In the genomic region with DNA sequence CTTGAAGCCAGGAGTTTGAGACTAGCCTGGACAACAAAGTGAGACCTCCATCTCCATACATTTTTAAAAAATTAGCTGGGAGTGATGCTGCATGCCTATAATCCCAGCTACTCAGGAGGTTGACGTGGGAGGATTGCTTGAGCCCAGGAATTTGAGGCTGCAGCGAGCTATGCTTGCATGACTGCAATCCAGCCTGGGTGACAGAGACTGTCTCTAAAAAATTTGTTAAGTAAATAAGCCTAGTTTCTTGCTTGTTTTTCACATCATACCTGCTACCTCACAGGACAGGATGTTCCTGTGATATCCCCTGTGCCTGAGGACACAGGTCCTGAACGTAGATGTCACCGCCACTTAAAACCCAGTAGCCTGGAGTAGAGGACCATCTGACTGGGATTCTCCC, we compare ENCODE assay signal across 26 cellular contexts.
"Had no signal": no experiment of that assay in that cellular context is flagged by ENCODE, and none has a peak within 500 bp of the region (broad histone marks: within the 10 kb centered on the region; RNA-seq: fewer than 3 reads in every experiment).

No MANE protein-coding gene starts in this region.

- H3K27me3 ChIP-seq: colonic mucosa, gastroesophageal sphincter had no signal

- H3K27ac ChIP-seq: colonic mucosa, epithelial cell of prostate, esophagus squamous epithelium, gastroesophageal sphincter, WERI-Rb-1 had no signal

- H3K4me1 ChIP-seq: colonic mucosa, esophagus squamous epithelium, gastroesophageal sphincter had no signal

- H3K4me3 ChIP-seq: colonic mucosa, esophagus squamous epithelium, gastroesophageal sphincter had no signal

- DNase-seq: activated B cell treated with CpG ODN at 0.5 μM for 24 hours; activated CD4-positive, alpha-beta T cell treated with anti-CD3 and anti-CD28 coated beads for 48 hours; activated CD4-positive, alpha-beta T cell treated with anti-CD3 and anti-CD28 coated beads, Interleukin-2, amount 50 U/mL, for 1 hour; activated CD4-positive, alpha-beta T cell treated with anti-CD3 and anti-CD28 coated beads, Interleukin-2, amount 50 U/mL, for 48 hours; activated CD8-positive, alpha-beta memory T cell treated with anti-CD3 and anti-CD28 coated beads for 24 hours; activated CD8-positive, alpha-beta T cell treated with anti-CD3 and anti-CD28 coated beads for 36 hours; activated effector memory CD4-positive, alpha-beta T cell treated with Interleukin-2 at 50 U/mL for 16 hours; activated gamma-delta T cell treated with Interleukin-2 at 50 U/mL for 16 hours; activated naive CD4-positive, alpha-beta T cell treated with anti-CD3 and anti-CD28 coated beads, Interleukin-2, amount 50 U/mL, for 16 hours; activated naive CD4-positive, alpha-beta T cell treated with Interleukin-2 at 50 U/mL for 16 hours; activated T-cell treated with anti-CD3 and anti-CD28 coated beads, Interleukin-2, amount 50 U/mL, for 4 hours; amniotic stem cell; anterior cingulate cortex; caudate nucleus; colonic mucosa; effector CD8-positive, alpha-beta T cell; esophagus squamous epithelium; foreskin melanocyte; T-helper 1 cell; T-helper 17 cell; T1000; WERI-Rb-1 had no signal

- ATAC-seq: activated CD4-positive, CD25-positive, alpha-beta regulatory T cell treated with anti-CD3 and anti-CD28 coated beads, Interleukin-2, amount 50 U/mL, for 24 hours; activated CD8-positive, alpha-beta T cell treated with anti-CD3 and anti-CD28 coated beads for 36 hours; activated T-cell treated with anti-CD3 and anti-CD28 coated beads, Interleukin-2, amount 50 U/mL, for 4 hours; activated T-helper 17 cell treated with anti-CD3 and anti-CD28 coated beads, Interleukin-2, amount 50 U/mL, for 72 hours; gastroesophageal sphincter; T-helper 17 cell had no signal

- H3K36me3 ChIP-seq: colonic mucosa, esophagus squamous epithelium, gastroesophageal sphincter, WERI-Rb-1 had no signal
